23 cellular contexts compared by ENCODE assay signal in genomic region chr20:62632575-62632974, GRCh38. TPM values are rescaled to one million over a fixed set of nuclear protein-coding genes. Genes with fewer than 3 reads are reported as not detected.
A peak's percentile ranks its signal among the peaks of the same experiment; 100 is the strongest.
DNase-seq lines count a peak whose midpoint lies in the region; ATAC-seq lines count a peak whose summit lies in the region.
"Had no signal": no experiment of that assay in that cellular context is flagged by ENCODE, and none has a peak within 500 bp of the region (broad histone marks: within the 10 kb centered on the region; RNA-seq: fewer than 3 reads in every experiment).

No MANE protein-coding gene starts in this region.

- peak; percentile 44 for DNase-seq in NCI-H1436 (lab: John Stamatoyannopoulos, UW)
- peak; percentile 37 for DNase-seq in NCI-H748 treated with DMSO at 0.1 percent for 48 hours (lab: John Stamatoyannopoulos, UW)
- no peak for DNase-seq in left lobe of liver (ENCODE audit: low spot score)
- no peak for DNase-seq in stimulated activated naive CD4-positive, alpha-beta T cell treated with Interleukin-2 at 50 U/mL for 16 hours (lab: John Stamatoyannopoulos, UW)
- DNase-seq in stimulated activated CD4-positive, alpha-beta T cell treated with anti-CD3 and anti-CD28 coated beads, Interleukin-4, amount 100 ng/mL, for 24 hours, result no peak
- DNase-seq: activated CD4-positive, alpha-beta memory T cell treated with anti-CD3 and anti-CD28 coated beads for 36 hours; activated naive CD4-positive, alpha-beta T cell treated with Interleukin-2 at 50 U/mL for 16 hours; CD4-positive, alpha-beta memory T cell; colonic mucosa; DND-41; foreskin fibroblast; midbrain; NCI-H446 treated with DMSO at 0.1 percent for 48 hours; PC-3; stimulated activated CD4-positive, alpha-beta T cell treated with anti-CD3 and anti-CD28 coated beads, Interleukin-15, amount 100 ng/mL, for 24 hours; T-helper 17 cell; trophoblast cell; WERI-Rb-1 had no signal

- no peaks in the 10 kb centered on the region for H4K20me1 ChIP-seq in BLaER1 treated with 17β-estradiol and CSF1 and Interleukin-3, amounts not matched to agents 10 nM and 100 nM

- no peak overlapping the region for H3K9ac ChIP-seq in BLaER1 treated with 17β-estradiol and CSF1 and Interleukin-3, amounts not matched to agents 10 nM and 100 nM

- peaks cover 0 to 4% (median 0%) of the 10 kb centered on the region in 11 experiments; a peak in 4 of 22 replicates for H3K9me3 ChIP-seq in BLaER1 treated with 17β-estradiol and CSF1 and Interleukin-3, amounts not matched to agents 10 nM and 100 nM (replicated peaks in 1 of 11)
- H3K9me3 ChIP-seq: ascending aorta, colonic mucosa had no signal

- no peak overlapping the region for H3K4me3 ChIP-seq in BLaER1 treated with 17β-estradiol and CSF1 and Interleukin-3, amounts not matched to agents 10 nM and 100 nM
- H3K4me3 ChIP-seq: ascending aorta, colonic mucosa, GM23338 had no signal

- H3K4me2 ChIP-seq in BLaER1 treated with 17β-estradiol and CSF1 and Interleukin-3, amounts not matched to agents 10 nM and 100 nM, result peak overlapping the region; percentile 70 to 98 (median 88)
- H3K4me2 ChIP-seq: GM23338 had no signal

- peaks cover 77 to 99% (median 83%) of the 10 kb centered on the region in 10 experiments for H3K4me1 ChIP-seq in BLaER1 treated with 17β-estradiol and CSF1 and Interleukin-3, amounts not matched to agents 10 nM and 100 nM
- H3K4me1 ChIP-seq: ascending aorta, colonic mucosa had no signal

- ATAC-seq in left lobe of liver (peak; percentile 32), HG03095 (IDR thresholded peaks at IDR 0.05; ENCODE audit: unreplicated experiment) (no peak), HG03439 (IDR thresholded peaks at IDR 0.05; ENCODE audit: unreplicated experiment) (no peak)
- ATAC-seq: GM23338, PC-3, T-helper 17 cell had no signal

- peaks cover 12 to 25% (median 19%) of the 10 kb centered on the region in 11 experiments for H3K27me3 ChIP-seq in BLaER1 treated with 17β-estradiol and CSF1 and Interleukin-3, amounts not matched to agents 10 nM and 100 nM
- H3K27me3 ChIP-seq: ascending aorta, colonic mucosa had no signal

- H3K27ac ChIP-seq in BLaER1 treated with 17β-estradiol and CSF1 and Interleukin-3, amounts not matched to agents 10 nM and 100 nM, result no peak overlapping the region
- H3K27ac ChIP-seq: ascending aorta, colonic mucosa, WERI-Rb-1 had no signal

- no peaks in the 10 kb centered on the region for H3K36me3 ChIP-seq in BLaER1 treated with 17β-estradiol and CSF1 and Interleukin-3, amounts not matched to agents 10 nM and 100 nM
- H3K36me3 ChIP-seq: ascending aorta, colonic mucosa, WERI-Rb-1 had no signal

RNA-seq across cellular contexts. Expression of gene SLCO4A1, which starts 9.7 kb away (rescaled TPM):
- 1.7 TPM for total RNA-seq in left lobe of liver

Comparison
In these comparisons a context has a peak if more than half of its experiments do, and no peak if none do; other contexts are left out.
1. DNase-seq: peak in NCI-H1436 (single experiment) and NCI-H748 treated with DMSO at 0.1 percent for 48 hours (single experiment); none in left lobe of liver (single experiment), stimulated activated naive CD4-positive, alpha-beta T cell treated with Interleukin-2 at 50 U/mL for 16 hours (single experiment) and stimulated activated CD4-positive, alpha-beta T cell treated with anti-CD3 and anti-CD28 coated beads, Interleukin-4, amount 100 ng/mL, for 24 hours (single experiment).